In the genomic region with DNA sequence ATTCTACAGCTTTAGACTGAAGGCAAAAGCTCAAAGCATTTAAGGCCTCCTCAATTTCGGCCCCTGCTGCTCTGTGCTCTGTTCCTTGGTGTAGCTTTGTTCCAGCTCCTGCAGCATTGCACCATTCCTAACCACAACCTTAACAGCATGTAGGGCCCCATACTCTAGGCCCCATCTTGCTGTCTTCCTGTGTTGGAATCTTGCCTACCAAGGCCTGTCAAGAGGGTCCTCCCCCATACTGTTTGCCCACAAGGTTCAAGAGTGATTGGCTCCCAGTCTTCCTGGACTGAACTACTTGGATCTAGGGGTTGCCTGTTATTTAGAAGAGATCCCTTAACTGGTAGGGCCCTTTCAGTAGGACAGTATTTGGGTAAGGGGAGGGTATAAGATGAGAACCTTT, we compare ENCODE assay signal across 8 cellular contexts. TPM values are rescaled to one million over a fixed set of nuclear protein-coding genes. Genes with fewer than 3 reads are reported as not detected.
DNase-seq lines count a peak whose midpoint lies in the region; ATAC-seq, FAIRE-seq and TF ChIP-seq lines count a peak whose summit lies in the region.

No MANE protein-coding gene starts in this region.

- H3K4me2 ChIP-seq in endothelial cell of umbilical vein (ENCODE audit: insufficient read depth, low read length), result peak overlapping the region; percentile 67

- H3K4me3 ChIP-seq in endothelial cell of umbilical vein (replicated peaks in 1 of 3; ENCODE audit: insufficient read depth in 1 of 3, low read depth in 1 of 3, low read length in 3 of 3) (peak overlapping the region in 1 of 3 experiments; percentile 97), upper lobe of left lung (no peak overlapping the region)

- TF ChIP-seq POLR2A in endothelial cell of umbilical vein (IDR thresholded peaks at IDR 0.05; ENCODE audit: low read depth, low read length) (no peak), upper lobe of left lung (IDR thresholded peaks at IDR 0.05) (no peak)

- no TSS peak for BruUV-seq in endothelial cell of umbilical vein (replicated peaks; lab: Mats Ljungman, UMichigan)

- peak overlapping the region; percentile 100 for H3K27ac Mint-ChIP-seq in stimulated activated naive CD8-positive, alpha-beta T cell treated with anti-CD3 and anti-CD28 coated beads, Interleukin-15, Interleukin-2, amounts not matched to agents 100 ng/mL and 50 ng/mL, for 24 hours

- dilution Hi-C loops in endothelial cell of umbilical vein (cut with MboI; ENCODE audit: extremely low pct_ligation_motif_present, low sequenced_read_pairs), result no loop called here

- intact Hi-C loops in endothelial cell of umbilical vein (cut with micrococcal nuclease), result no loop called here

- peaks cover 48% of the 10 kb centered on the region for H3K79me2 ChIP-seq in endothelial cell of umbilical vein (ENCODE audit: control insufficient read depth, insufficient read depth, low read length)

- FAIRE-seq in endothelial cell of umbilical vein (lab: Jason Lieb, UNC), result no peak

- POLR2A ChIA-PET in RWPE1 (lab: Yijun Ruan, JAX; ENCODE audit: low non-redundant PET) (no interaction called here), endothelial cell of umbilical vein (lab: Charles Lee) (interaction anchor here (1.1 kb wide), 1 partner anchor 61 kb away, joined by 19 read pairs; a partner anchor contains a TSS)

- TF ChIP-seq CTCF in RWPE1 (conservative IDR thresholded peaks at IDR 0.05; ENCODE audit: low read depth), result no peak
- no peak for TF ChIP-seq CTCF in endothelial cell of umbilical vein (IDR thresholded peaks at IDR 0.05; ENCODE audit: extremely low read depth in 1 of 2, insufficient read depth in 1 of 2, low read depth in 1 of 2, low read length in 2 of 2)
- TF ChIP-seq CTCF in upper lobe of left lung (IDR thresholded peaks at IDR 0.05), result no peak

- no peak overlapping the region for H2AFZ ChIP-seq in endothelial cell of umbilical vein (ENCODE audit: low read depth, low read length)

- H3K9me1 ChIP-seq in endothelial cell of umbilical vein (replicated peaks; ENCODE audit: control insufficient read depth, extremely low read depth, insufficient read depth, low read length), result no peaks in the 10 kb centered on the region

- no peak for ATAC-seq in stimulated activated naive CD8-positive, alpha-beta T cell treated with anti-CD3 and anti-CD28 coated beads, Interleukin-15, Interleukin-2, amounts not matched to agents 100 U/mL and 50 U/mL, for 24 hours
- ATAC-seq in upper lobe of left lung (ENCODE audit: low FRiP score in 2 of 2), result no peak

- H3K4me1 Mint-ChIP-seq in stimulated activated naive CD8-positive, alpha-beta T cell treated with anti-CD3 and anti-CD28 coated beads, Interleukin-15, Interleukin-2, amounts not matched to agents 100 ng/mL and 50 ng/mL, for 24 hours (ENCODE audit: low read depth), result peaks cover 65% of the 10 kb centered on the region

- no peak for DNase-seq in stimulated activated naive CD8-positive, alpha-beta T cell treated with anti-CD3 and anti-CD28 coated beads, Interleukin-15, Interleukin-2, amounts not matched to agents 100 U/mL and 50 U/mL, for 24 hours
- DNase-seq in RWPE1 (ENCODE audit: low spot score) (no peak), endothelial cell of umbilical vein (ENCODE audit: low read depth, low spot score) (no peak), upper lobe of left lung (peak in 1 of 2 donors; percentile 37), foreskin melanocyte (no peak), A172 (ENCODE audit: low spot score) (no peak), hippocampal formation (lab: John Stamatoyannopoulos, UW) (no peak)

- H3K9me3 ChIP-seq in endothelial cell of umbilical vein (replicated peaks; ENCODE audit: control insufficient read depth, insufficient read depth, low read length), result no peaks in the 10 kb centered on the region
- no peaks in the 10 kb centered on the region for H3K9me3 ChIP-seq in upper lobe of left lung

- H3K27me3 ChIP-seq in endothelial cell of umbilical vein (ENCODE audit: control insufficient read depth in 2 of 2, insufficient read depth in 2 of 2, low read length in 2 of 2) (no peaks in the 10 kb centered on the region), upper lobe of left lung (no peaks in the 10 kb centered on the region)

- H3K27ac ChIP-seq in RWPE1, result peak overlapping the region; percentile 76
- H3K27ac ChIP-seq in endothelial cell of umbilical vein (ENCODE audit: insufficient read depth, low read depth, low read length), result no peak overlapping the region
- H3K27ac ChIP-seq in upper lobe of left lung, result peak overlapping the region in 3 of 4 donors; percentile 1 to 90 (median 46)

- peak overlapping the region; percentile 44 for H3K9ac ChIP-seq in endothelial cell of umbilical vein (replicated peaks; ENCODE audit: extremely low read depth, insufficient read depth, low read length)

- H4K20me1 ChIP-seq in endothelial cell of umbilical vein (replicated peaks; ENCODE audit: control insufficient read depth, extremely low read depth, insufficient read depth, low read length), result peaks cover 11% of the 10 kb centered on the region

- WGBS in upper lobe of left lung, 2 donors, result 46 to 89% methylated on average over 1 of the region's 1 CpG

- peaks cover 64% of the 10 kb centered on the region for H3K36me3 Mint-ChIP-seq in stimulated activated naive CD8-positive, alpha-beta T cell treated with anti-CD3 and anti-CD28 coated beads, Interleukin-15, Interleukin-2, amounts not matched to agents 100 ng/mL and 50 ng/mL, for 24 hours (ENCODE audit: low read depth)

- H3K27me3 Mint-ChIP-seq in stimulated activated naive CD8-positive, alpha-beta T cell treated with anti-CD3 and anti-CD28 coated beads, Interleukin-15, Interleukin-2, amounts not matched to agents 100 ng/mL and 50 ng/mL, for 24 hours, result peaks cover 3% of the 10 kb centered on the region

- no peaks in the 10 kb centered on the region for H3K9me3 Mint-ChIP-seq in stimulated activated naive CD8-positive, alpha-beta T cell treated with anti-CD3 and anti-CD28 coated beads, Interleukin-15, Interleukin-2, amounts not matched to agents 100 ng/mL and 50 ng/mL, for 24 hours

- no peak for TF ChIP-seq EP300 in upper lobe of left lung (IDR thresholded peaks at IDR 0.05)

- CTCF ChIA-PET in RWPE1 (lab: Yijun Ruan, JAX), result no interaction called here
- CTCF ChIA-PET in endothelial cell of umbilical vein (lab: Charles Lee), result interaction anchor here (1.6 to 4.5 kb wide), 4 partner anchors 10 to 89 kb away, joined by 4 to 33 read pairs (median 22); a partner anchor contains a TSS

- peaks cover 35% of the 10 kb centered on the region for H3K4me1 ChIP-seq in endothelial cell of umbilical vein (ENCODE audit: control insufficient read depth, extremely low read depth, insufficient read depth, low read length)
- H3K4me1 ChIP-seq in upper lobe of left lung, result peaks cover 26 to 59% (median 33%) of the 10 kb centered on the region in 4 donors

- H3K36me3 ChIP-seq in endothelial cell of umbilical vein (ENCODE audit: control insufficient read depth in 2 of 2, extremely low read depth in 1 of 2, insufficient read depth in 2 of 2, low read length in 2 of 2) (peaks cover 32 to 45% of the 10 kb centered on the region in 2 experiments), upper lobe of left lung (peaks cover 15 to 57% (median 33%) of the 10 kb centered on the region in 4 donors)

- peak overlapping the region; percentile 99 for H3K4me3 Mint-ChIP-seq in stimulated activated naive CD8-positive, alpha-beta T cell treated with anti-CD3 and anti-CD28 coated beads, Interleukin-15, Interleukin-2, amounts not matched to agents 100 ng/mL and 50 ng/mL, for 24 hours

TF ChIP-seq in endothelial cell of umbilical vein, 7 proteins besides CTCF, POLR2A, EP300 and RAD21:
- TF ChIP-seq POLR2AphosphoS5 (IDR thresholded peaks at IDR 0.05; ENCODE audit: insufficient read depth, low read depth, low read length) (no peak), FOS (IDR thresholded peaks at IDR 0.05; ENCODE audit: borderline replicate concordance, insufficient read depth, low read length) (no peak), MYC (IDR thresholded peaks at IDR 0.05; ENCODE audit: low read depth, low read length) (no peak), JUN (IDR thresholded peaks at IDR 0.05; ENCODE audit: borderline replicate concordance, insufficient read depth, insufficient read length, low read depth) (no peak), GATA2 (IDR thresholded peaks at IDR 0.05; ENCODE audit: insufficient read depth, insufficient read length, low read depth, low read length) (no peak), EZH2 (IDR thresholded peaks at IDR 0.05; ENCODE audit: borderline replicate concordance, low read depth, low read length, severe bottlenecking) (no peak)
- TF ChIP-seq, protein P1, sequence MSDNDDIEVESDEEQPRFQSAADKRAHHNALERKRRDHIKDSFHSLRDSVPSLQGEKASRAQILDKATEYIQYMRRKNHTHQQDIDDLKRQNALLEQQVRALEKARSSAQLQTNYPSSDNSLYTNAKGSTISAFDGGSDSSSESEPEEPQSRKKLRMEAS (IDR thresholded peaks at IDR 0.05; ENCODE audit: insufficient read depth, insufficient read length), result no peak

RNA-seq across cellular contexts. Expression of a gene that starts 26.8 kb away (rescaled TPM):
- 6.7 and 10.6 TPM in 2 replicates for total RNA-seq in endothelial cell of umbilical vein
- polyA plus RNA-seq in endothelial cell of umbilical vein, result 3.3 and 4.2 TPM in 2 replicates
- 3.5 and 4.2 TPM in 2 replicates for polyA plus RNA-seq in endothelial cell of umbilical vein (2011; cell fraction: cytosol; rRNA removed)
- 4.1 and 5.2 TPM in 2 replicates for polyA plus RNA-seq in endothelial cell of umbilical vein (2011; cell fraction: nucleus; rRNA removed)
- polyA plus RNA-seq in endothelial cell of umbilical vein (2012), result 19.7 and 28.7 TPM in 2 replicates
- polyA minus RNA-seq in endothelial cell of umbilical vein, result 4.2 and 6.1 TPM in 2 replicates
- polyA minus RNA-seq in endothelial cell of umbilical vein (2011; cell fraction: cytosol; rRNA and poly(A)+ RNA removed), result not detected
- 1.3 and 1.5 TPM in 2 replicates for polyA minus RNA-seq in endothelial cell of umbilical vein (2011; cell fraction: nucleus; rRNA and poly(A)+ RNA removed)
- total RNA-seq in upper lobe of left lung, result 100 to 1,000 TPM in 2 of 6 donors, 10 to 100 TPM in 4; 33.4 to 127 (median 48.6) TPM
- 0.38 TPM in 1 of 2 replicates, not detected in the other for total RNA-seq in A172 (2014; rRNA removed; shearing (Covaris generic))

RNA-seq across cellular contexts. Expression of a gene that starts 49.9 kb away (rescaled TPM):
- 2.9 and 3.7 TPM in 2 replicates for total RNA-seq in endothelial cell of umbilical vein
- 6.1 and 8.1 TPM in 2 replicates for polyA plus RNA-seq in endothelial cell of umbilical vein
- 4.3 and 5.4 TPM in 2 replicates for polyA plus RNA-seq in endothelial cell of umbilical vein (2011; cell fraction: cytosol; rRNA removed)
- 5.9 and 6.9 TPM in 2 replicates for polyA plus RNA-seq in endothelial cell of umbilical vein (2011; cell fraction: nucleus; rRNA removed)
- 1.5 and 3.1 TPM in 2 replicates for polyA plus RNA-seq in endothelial cell of umbilical vein (2012)
- 4.6 and 5.7 TPM in 2 replicates for polyA minus RNA-seq in endothelial cell of umbilical vein
- 0.92 TPM for polyA minus RNA-seq in endothelial cell of umbilical vein (2011; cell fraction: cytosol; rRNA and poly(A)+ RNA removed)
- 3.8 and 7.3 TPM in 2 replicates for polyA minus RNA-seq in endothelial cell of umbilical vein (2011; cell fraction: nucleus; rRNA and poly(A)+ RNA removed)
- total RNA-seq in upper lobe of left lung, result 1 to 10 TPM; 2.1 to 7.3 (median 5.2) TPM
- total RNA-seq in A172 (2014; rRNA removed; shearing (Covaris generic)), result 3.4 and 7.4 TPM in 2 replicates
